9 cellular contexts compared by ENCODE assay signal in the genomic region with DNA sequence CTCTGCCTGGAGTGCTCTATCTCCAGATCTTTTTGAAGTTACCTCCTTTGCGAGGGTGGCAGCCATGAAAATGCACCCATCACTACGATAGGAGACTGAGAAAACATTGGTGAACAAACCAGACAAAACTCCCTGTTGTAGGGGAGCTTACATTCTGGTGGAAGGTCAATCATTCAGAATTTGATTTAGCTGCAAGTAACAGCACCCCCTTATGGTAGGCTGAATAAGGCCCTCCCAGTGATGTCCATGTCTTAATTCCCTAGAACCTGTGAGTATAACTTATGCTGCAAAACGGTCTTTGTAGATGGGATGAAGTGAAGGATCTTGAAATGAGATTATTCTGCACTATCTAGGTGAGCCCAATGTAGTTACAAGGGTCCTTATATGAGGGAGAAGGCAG. TPM values are rescaled to one million over a fixed set of nuclear protein-coding genes. Genes with fewer than 3 reads are reported as not detected.
A peak's percentile ranks its signal among the peaks of the same experiment; 100 is the strongest.
DNase-seq lines count a peak whose midpoint lies in the region; ATAC-seq, FAIRE-seq and TF ChIP-seq lines count a peak whose summit lies in the region.
"Had no signal": no experiment of that assay in that cellular context is flagged by ENCODE, and none has a peak within 500 bp of the region (broad histone marks: within the 10 kb centered on the region; RNA-seq: fewer than 3 reads in every experiment).

No MANE protein-coding gene starts in this region.

- peaks cover 8% of the 10 kb centered on the region for H3K27me3 Mint-ChIP-seq in activated naive CD8-positive, alpha-beta T cell treated with anti-CD3 and anti-CD28 coated beads, Interleukin-2, amount 50 U/mL, for 24 hours

- peak; percentile 67 for TF ChIP-seq RAD21 in Ishikawa (IDR thresholded peaks at IDR 0.05; ENCODE audit: low read depth)

- H3K27ac Mint-ChIP-seq in activated naive CD8-positive, alpha-beta T cell treated with anti-CD3 and anti-CD28 coated beads, Interleukin-2, amount 50 U/mL, for 24 hours = no peak overlapping the region

- H3K4me3 ChIP-seq in lower lobe of right lung = no peak overlapping the region

- H3K4me1 ChIP-seq in lower lobe of right lung = peaks cover 8% of the 10 kb centered on the region

- no peaks in the 10 kb centered on the region for H3K27me3 ChIP-seq in lower lobe of right lung (ENCODE audit: low read depth)

- POLR2A ChIA-PET in HEK293T (lab: Yijun Ruan, JAX) = no interaction called here

- peak; percentile 60 for TF ChIP-seq CTCF in lower lobe of right lung (IDR thresholded peaks at IDR 0.05)

- peaks cover 10% of the 10 kb centered on the region for H3K4me1 Mint-ChIP-seq in activated naive CD8-positive, alpha-beta T cell treated with anti-CD3 and anti-CD28 coated beads, Interleukin-2, amount 50 U/mL, for 24 hours

- CTCF ChIA-PET in HEK293T (lab: Yijun Ruan, JAX) = interaction anchor here (0.8 kb wide), 1 partner anchor 138 kb away, joined by 3 read pairs; no protein-coding TSS in a partner anchor

- intact Hi-C loops in lower lobe of right lung (cut with DNase I) = no loop called here

- H3K9me3 Mint-ChIP-seq in activated naive CD8-positive, alpha-beta T cell treated with anti-CD3 and anti-CD28 coated beads, Interleukin-2, amount 50 U/mL, for 24 hours = peaks cover 5% of the 10 kb centered on the region

- DNase-seq in A172 (ENCODE audit: low spot score) (peak; percentile 25), GM12892 (ENCODE audit: insufficient read length) (no peak), lower lobe of right lung (no peak), HEK293T (ENCODE audit: extremely low spot score) (no peak), H54 (ENCODE audit: insufficient read length, low spot score) (no peak)
- no peak for DNase-seq in activated naive CD8-positive, alpha-beta T cell treated with anti-CD3 and anti-CD28 coated beads, Interleukin-2, amount 50 U/mL, for 24 hours

- no peaks in the 10 kb centered on the region for H3K36me3 ChIP-seq in lower lobe of right lung

- H3K27ac ChIP-seq in lower lobe of right lung = no peak overlapping the region

- peaks cover 3% of the 10 kb centered on the region for H3K9me3 ChIP-seq in lower lobe of right lung

- H3K36me3 Mint-ChIP-seq in activated naive CD8-positive, alpha-beta T cell treated with anti-CD3 and anti-CD28 coated beads, Interleukin-2, amount 50 U/mL, for 24 hours (ENCODE audit: low read depth) = peaks cover 4% of the 10 kb centered on the region

- no peak for TF ChIP-seq EP300 in Ishikawa (IDR thresholded peaks at IDR 0.05; ENCODE audit: borderline replicate concordance)

- TF ChIP-seq POLR2A in GM12892 (IDR thresholded peaks at IDR 0.05; ENCODE audit: low read depth, low read length) (no peak), H54 (IDR thresholded peaks at IDR 0.05; ENCODE audit: low read depth, low read length) (no peak)

- no peak overlapping the region for H3K4me3 Mint-ChIP-seq in activated naive CD8-positive, alpha-beta T cell treated with anti-CD3 and anti-CD28 coated beads, Interleukin-2, amount 50 U/mL, for 24 hours

- FAIRE-seq in GM12892 (lab: Jason Lieb, UNC) (peak; percentile 46), H54 (lab: Jason Lieb, UNC) (no peak)
- FAIRE-seq: colon had no signal

- peak; percentile 51 for ATAC-seq in activated naive CD8-positive, alpha-beta T cell treated with anti-CD3 and anti-CD28 coated beads, Interleukin-2, amount 50 U/mL, for 24 hours
- peak; percentile 58 to 77 for ATAC-seq in lower lobe of right lung
- no peak for ATAC-seq in HG02885 (IDR thresholded peaks at IDR 0.05; ENCODE audit: poor library complexity, unreplicated experiment)

TF ChIP-seq in Ishikawa, 13 proteins besides CTCF, POLR2A, EP300 and RAD21:
- TF ChIP-seq, protein P1, sequence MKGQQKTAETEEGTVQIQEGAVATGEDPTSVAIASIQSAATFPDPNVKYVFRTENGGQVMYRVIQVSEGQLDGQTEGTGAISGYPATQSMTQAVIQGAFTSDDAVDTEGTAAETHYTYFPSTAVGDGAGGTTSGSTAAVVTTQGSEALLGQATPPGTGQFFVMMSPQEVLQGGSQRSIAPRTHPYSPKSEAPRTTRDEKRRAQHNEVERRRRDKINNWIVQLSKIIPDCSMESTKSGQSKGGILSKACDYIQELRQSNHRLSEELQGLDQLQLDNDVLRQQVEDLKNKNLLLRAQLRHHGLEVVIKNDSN (IDR thresholded peaks at IDR 0.05) = no peak
- TF ChIP-seq NFIC (IDR thresholded peaks at IDR 0.05) (no peak), TCF12 (IDR thresholded peaks at IDR 0.05; ENCODE audit: low read depth) (no peak), CEBPB (IDR thresholded peaks at IDR 0.05) (no peak), TEAD4 (IDR thresholded peaks at IDR 0.05) (no peak), TAF1 (IDR thresholded peaks at IDR 0.05; ENCODE audit: low read depth) (no peak), EGR1 (IDR thresholded peaks at IDR 0.05) (no peak), CREB1 (IDR thresholded peaks at IDR 0.05; ENCODE audit: low read depth) (no peak), FOXM1 (IDR thresholded peaks at IDR 0.05; ENCODE audit: borderline replicate concordance, low read depth) (no peak)
- TF ChIP-seq, protein P2, sequence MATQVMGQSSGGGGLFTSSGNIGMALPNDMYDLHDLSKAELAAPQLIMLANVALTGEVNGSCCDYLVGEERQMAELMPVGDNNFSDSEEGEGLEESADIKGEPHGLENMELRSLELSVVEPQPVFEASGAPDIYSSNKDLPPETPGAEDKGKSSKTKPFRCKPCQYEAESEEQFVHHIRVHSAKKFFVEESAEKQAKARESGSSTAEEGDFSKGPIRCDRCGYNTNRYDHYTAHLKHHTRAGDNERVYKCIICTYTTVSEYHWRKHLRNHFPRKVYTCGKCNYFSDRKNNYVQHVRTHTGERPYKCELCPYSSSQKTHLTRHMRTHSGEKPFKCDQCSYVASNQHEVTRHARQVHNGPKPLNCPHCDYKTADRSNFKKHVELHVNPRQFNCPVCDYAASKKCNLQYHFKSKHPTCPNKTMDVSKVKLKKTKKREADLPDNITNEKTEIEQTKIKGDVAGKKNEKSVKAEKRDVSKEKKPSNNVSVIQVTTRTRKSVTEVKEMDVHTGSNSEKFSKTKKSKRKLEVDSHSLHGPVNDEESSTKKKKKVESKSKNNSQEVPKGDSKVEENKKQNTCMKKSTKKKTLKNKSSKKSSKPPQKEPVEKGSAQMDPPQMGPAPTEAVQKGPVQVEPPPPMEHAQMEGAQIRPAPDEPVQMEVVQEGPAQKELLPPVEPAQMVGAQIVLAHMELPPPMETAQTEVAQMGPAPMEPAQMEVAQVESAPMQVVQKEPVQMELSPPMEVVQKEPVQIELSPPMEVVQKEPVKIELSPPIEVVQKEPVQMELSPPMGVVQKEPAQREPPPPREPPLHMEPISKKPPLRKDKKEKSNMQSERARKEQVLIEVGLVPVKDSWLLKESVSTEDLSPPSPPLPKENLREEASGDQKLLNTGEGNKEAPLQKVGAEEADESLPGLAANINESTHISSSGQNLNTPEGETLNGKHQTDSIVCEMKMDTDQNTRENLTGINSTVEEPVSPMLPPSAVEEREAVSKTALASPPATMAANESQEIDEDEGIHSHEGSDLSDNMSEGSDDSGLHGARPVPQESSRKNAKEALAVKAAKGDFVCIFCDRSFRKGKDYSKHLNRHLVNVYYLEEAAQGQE (IDR thresholded peaks at IDR 0.05; ENCODE audit: low read depth) = no peak

TF ChIP-seq in HEK293T, 16 proteins besides CTCF, POLR2A, EP300 and RAD21:
- TF ChIP-seq SP1 (IDR thresholded peaks at IDR 0.05) (no peak), TARDBP (IDR thresholded peaks at IDR 0.05) (no peak), HDGF (IDR thresholded peaks at IDR 0.05; ENCODE audit: borderline replicate concordance) (no peak), FOXA1 (IDR thresholded peaks at IDR 0.05) (no peak), CTBP1 (IDR thresholded peaks at IDR 0.05; ENCODE audit: borderline replicate concordance) (no peak), ELF4 (IDR thresholded peaks at IDR 0.05) (no peak), ARNT (IDR thresholded peaks at IDR 0.05) (no peak), NFRKB (IDR thresholded peaks at IDR 0.05) (no peak), LEF1 (IDR thresholded peaks at IDR 0.05; ENCODE audit: borderline replicate concordance) (no peak), SUZ12 (IDR thresholded peaks at IDR 0.05) (no peak), FOXK2 (IDR thresholded peaks at IDR 0.05) (no peak), ZNF384 (IDR thresholded peaks at IDR 0.05) (no peak), L3MBTL2 (conservative IDR thresholded peaks at IDR 0.05) (no peak)
- TF ChIP-seq, protein P3, sequence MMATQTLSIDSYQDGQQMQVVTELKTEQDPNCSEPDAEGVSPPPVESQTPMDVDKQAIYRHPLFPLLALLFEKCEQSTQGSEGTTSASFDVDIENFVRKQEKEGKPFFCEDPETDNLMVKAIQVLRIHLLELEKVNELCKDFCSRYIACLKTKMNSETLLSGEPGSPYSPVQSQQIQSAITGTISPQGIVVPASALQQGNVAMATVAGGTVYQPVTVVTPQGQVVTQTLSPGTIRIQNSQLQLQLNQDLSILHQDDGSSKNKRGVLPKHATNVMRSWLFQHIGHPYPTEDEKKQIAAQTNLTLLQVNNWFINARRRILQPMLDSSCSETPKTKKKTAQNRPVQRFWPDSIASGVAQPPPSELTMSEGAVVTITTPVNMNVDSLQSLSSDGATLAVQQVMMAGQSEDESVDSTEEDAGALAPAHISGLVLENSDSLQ (IDR thresholded peaks at IDR 0.05) = no peak
TF ChIP-seq in HEK293T: peak in this region for 0.

RNA-seq across cellular contexts. Expression of a gene that starts 5.6 kb away (rescaled TPM):
- total RNA-seq in A172 (2014; rRNA removed; shearing (Covaris generic)) = not detected in 2 replicates
- 24.1 TPM for polyA plus RNA-seq in GM12892 (2012; ENCODE audit: missing spikeins)
- total RNA-seq in lower lobe of right lung = 7.4 TPM
